ENCODE assay signal across 23 cellular contexts in genomic region chr12:91316825-91317224, GRCh38.
DNase-seq lines count a peak whose midpoint lies in the region; ATAC-seq, FAIRE-seq and TF ChIP-seq lines count a peak whose summit lies in the region.
"Had no signal": no experiment of that assay in that cellular context is flagged by ENCODE, and none has a peak within 500 bp of the region (broad histone marks: within the 10 kb centered on the region; RNA-seq: fewer than 3 reads in every experiment).

No MANE protein-coding gene starts in this region.

- TF ChIP-seq EP300 in upper lobe of left lung (IDR thresholded peaks at IDR 0.05): no peak

- H2AFZ ChIP-seq in smooth muscle cell (ENCODE audit: low read depth): no peak overlapping the region
- H2AFZ ChIP-seq: parathyroid adenoma had no signal

- DNase-seq in GM04503 (ENCODE audit: low read depth): peak; percentile 39
- peak; percentile 77 for DNase-seq in fibroblast of villous mesenchyme (ENCODE audit: low read depth)
- no peak for DNase-seq in smooth muscle cell (lab: John Stamatoyannopoulos, UW; ENCODE audit: unreplicated experiment)
- no peak for DNase-seq in activated CD4-positive, alpha-beta T cell treated with anti-CD3 and anti-CD28 coated beads for 36 hours
- DNase-seq in activated effector memory CD4-positive, alpha-beta T cell treated with Interleukin-2 at 50 U/mL for 16 hours: no peak
- no peak for DNase-seq in upper lobe of left lung
- DNase-seq: activated CD8-positive, alpha-beta T cell treated with anti-CD3 and anti-CD28 coated beads, Interleukin-2, amount 10 ng/mL, durations not matched to agents 7 days and 5 days; activated naive CD8-positive, alpha-beta T cell treated with anti-CD3 and anti-CD28 coated beads, Interleukin-2, amount 10 ng/mL, durations not matched to agents 7 days and 5 days; C1 segment of cervical spinal cord; endodermal cell; GDM1; left lung; NCI-H2107; NCI-H526 treated with DMSO at 0.1 percent for 48 hours; SHP77 treated with DMSO at 0.1 percent for 48 hours; stimulated activated CD4-positive, alpha-beta T cell treated with anti-CD3 and anti-CD28 coated beads, Interleukin-2, amount 100 ng/mL, for 24 hours; stimulated activated naive CD8-positive, alpha-beta T cell treated with anti-CD3 and anti-CD28 coated beads, Interleukin-15, amount 100 ng/mL, for 72 hours; T-helper 17 cell had no signal

- no peaks in the 10 kb centered on the region for H3K4me1 Mint-ChIP-seq in activated CD4-positive, alpha-beta T cell treated with anti-CD3 and anti-CD28 coated beads for 36 hours
- H3K4me1 Mint-ChIP-seq: activated naive CD8-positive, alpha-beta T cell treated with anti-CD3 and anti-CD28 coated beads, Interleukin-2, amount 10 ng/mL, durations not matched to agents 7 days and 5 days; endodermal cell; stimulated activated naive CD8-positive, alpha-beta T cell treated with anti-CD3 and anti-CD28 coated beads, Interleukin-15, amount 100 ng/mL, for 72 hours; T-helper 17 cell had no signal

- no peak overlapping the region for H3K4me3 Mint-ChIP-seq in activated CD4-positive, alpha-beta T cell treated with anti-CD3 and anti-CD28 coated beads for 36 hours
- H3K4me3 Mint-ChIP-seq: activated CD8-positive, alpha-beta T cell treated with anti-CD3 and anti-CD28 coated beads, Interleukin-2, amount 10 ng/mL, durations not matched to agents 7 days and 5 days; activated naive CD8-positive, alpha-beta T cell treated with anti-CD3 and anti-CD28 coated beads, Interleukin-2, amount 10 ng/mL, durations not matched to agents 7 days and 5 days; endodermal cell; stimulated activated naive CD8-positive, alpha-beta T cell treated with anti-CD3 and anti-CD28 coated beads, Interleukin-15, amount 100 ng/mL, for 72 hours; T-helper 17 cell; WTC11 had no signal

- peak; percentile 100 for FAIRE-seq in TTC549 (lab: Jason Lieb, UNC)
- FAIRE-seq: GM12891 had no signal

- H3K27me3 Mint-ChIP-seq in activated CD4-positive, alpha-beta T cell treated with anti-CD3 and anti-CD28 coated beads for 36 hours: peaks cover 7% of the 10 kb centered on the region
- H3K27me3 Mint-ChIP-seq: activated naive CD8-positive, alpha-beta T cell treated with anti-CD3 and anti-CD28 coated beads, Interleukin-2, amount 10 ng/mL, durations not matched to agents 7 days and 5 days had no signal

- no peaks in the 10 kb centered on the region for H3K9me3 Mint-ChIP-seq in activated CD4-positive, alpha-beta T cell treated with anti-CD3 and anti-CD28 coated beads for 36 hours (ENCODE audit: low read depth)
- H3K9me3 Mint-ChIP-seq: activated naive CD8-positive, alpha-beta T cell treated with anti-CD3 and anti-CD28 coated beads, Interleukin-2, amount 10 ng/mL, durations not matched to agents 7 days and 5 days; stimulated activated naive CD8-positive, alpha-beta T cell treated with anti-CD3 and anti-CD28 coated beads, Interleukin-15, amount 100 ng/mL, for 72 hours had no signal

- H3K4me1 ChIP-seq in smooth muscle cell (ENCODE audit: low read depth) (peaks cover 9% of the 10 kb centered on the region), upper lobe of left lung (no peaks in the 10 kb centered on the region)
- H3K4me1 ChIP-seq: gastroesophageal sphincter had no signal

- WGBS in smooth muscle cell (ENCODE audit: low lambda C conversion rate): 18% methylated on average over 2 of the region's 2 CpGs
- 57 to 66% methylated on average over 2 of the region's 2 CpGs for WGBS in upper lobe of left lung, 2 donors

- CTCF ChIA-PET in activated CD4-positive, alpha-beta T cell treated with anti-CD3 and anti-CD28 coated beads for 36 hours (lab: Charles Lee): interaction anchor here (0.6 to 1.4 kb wide), 3 partner anchors 11 to 189 kb away, joined by 3 read pairs; no protein-coding TSS in a partner anchor

- TF ChIP-seq CTCF in fibroblast of villous mesenchyme (IDR thresholded peaks at IDR 0.05; ENCODE audit: insufficient read depth, low read depth, low read length) (no peak), smooth muscle cell (IDR thresholded peaks at IDR 0.05; ENCODE audit: borderline replicate concordance, insufficient read depth, poor library complexity, severe bottlenecking) (no peak), upper lobe of left lung (IDR thresholded peaks at IDR 0.05) (no peak)

- no peaks in the 10 kb centered on the region for H3F3A ChIP-seq in smooth muscle cell (ENCODE audit: low read depth)

- POLR2A ChIA-PET in activated CD4-positive, alpha-beta T cell treated with anti-CD3 and anti-CD28 coated beads for 36 hours (lab: Charles Lee): no interaction called here

- no peak overlapping the region for H3K4me3 ChIP-seq in fibroblast of villous mesenchyme (ENCODE audit: low read depth, low read length)
- H3K4me3 ChIP-seq in smooth muscle cell: peak overlapping the region; percentile 27
- no peak overlapping the region for H3K4me3 ChIP-seq in upper lobe of left lung
- H3K4me3 ChIP-seq: gastroesophageal sphincter, left lung had no signal

- H3K36me3 ChIP-seq in smooth muscle cell (ENCODE audit: low read depth) (no peaks in the 10 kb centered on the region), upper lobe of left lung (no peaks in the 10 kb centered on the region)
- H3K36me3 ChIP-seq: gastroesophageal sphincter, left lung had no signal

- peak overlapping the region; percentile 72 for H3K4me2 ChIP-seq in smooth muscle cell

- H3K9ac ChIP-seq in smooth muscle cell (ENCODE audit: low read depth): peak overlapping the region; percentile 51
- H3K9ac ChIP-seq: parathyroid adenoma had no signal

- H3K9me3 ChIP-seq in smooth muscle cell (replicated peaks; ENCODE audit: low read depth) (no peaks in the 10 kb centered on the region), upper lobe of left lung (no peaks in the 10 kb centered on the region)
- H3K9me3 ChIP-seq: gastroesophageal sphincter, left lung had no signal

- H3K79me2 ChIP-seq in smooth muscle cell (ENCODE audit: low read depth): no peaks in the 10 kb centered on the region
- H3K79me2 ChIP-seq: parathyroid adenoma had no signal

- no peak for ATAC-seq in activated CD4-positive, alpha-beta T cell treated with anti-CD3 and anti-CD28 coated beads for 36 hours
- no peak for ATAC-seq in upper lobe of left lung (ENCODE audit: low FRiP score in 2 of 2)
- ATAC-seq: activated CD8-positive, alpha-beta T cell treated with anti-CD3 and anti-CD28 coated beads, Interleukin-2, amount 10 ng/mL, durations not matched to agents 7 days and 5 days; gastroesophageal sphincter; left lung; stimulated activated naive CD8-positive, alpha-beta T cell treated with anti-CD3 and anti-CD28 coated beads, Interleukin-15, amount 100 ng/mL, for 72 hours; T-helper 17 cell; WTC11 had no signal

- H3K36me3 Mint-ChIP-seq in activated CD4-positive, alpha-beta T cell treated with anti-CD3 and anti-CD28 coated beads for 36 hours (ENCODE audit: low read depth): no peaks in the 10 kb centered on the region
- H3K36me3 Mint-ChIP-seq: activated naive CD8-positive, alpha-beta T cell treated with anti-CD3 and anti-CD28 coated beads, Interleukin-2, amount 10 ng/mL, durations not matched to agents 7 days and 5 days had no signal

- no peaks in the 10 kb centered on the region for H3K27me3 ChIP-seq in smooth muscle cell (ENCODE audit: low read depth)
- H3K27me3 ChIP-seq in upper lobe of left lung: no peaks in the 10 kb centered on the region
- H3K27me3 ChIP-seq: gastroesophageal sphincter, left lung had no signal

- H3K27ac Mint-ChIP-seq in activated CD4-positive, alpha-beta T cell treated with anti-CD3 and anti-CD28 coated beads for 36 hours: no peak overlapping the region
- H3K27ac Mint-ChIP-seq: activated CD8-positive, alpha-beta T cell treated with anti-CD3 and anti-CD28 coated beads, Interleukin-2, amount 10 ng/mL, durations not matched to agents 7 days and 5 days; activated naive CD8-positive, alpha-beta T cell treated with anti-CD3 and anti-CD28 coated beads, Interleukin-2, amount 10 ng/mL, durations not matched to agents 7 days and 5 days; endodermal cell; stimulated activated naive CD8-positive, alpha-beta T cell treated with anti-CD3 and anti-CD28 coated beads, Interleukin-15, amount 100 ng/mL, for 72 hours; T-helper 17 cell had no signal

- H3K27ac ChIP-seq in smooth muscle cell (ENCODE audit: low read depth) (peak overlapping the region; percentile 88), upper lobe of left lung (peak overlapping the region in 1 of 4 donors; percentile 35)
- H3K27ac ChIP-seq: gastroesophageal sphincter, parathyroid adenoma had no signal

- no peak for TF ChIP-seq POLR2A in upper lobe of left lung (IDR thresholded peaks at IDR 0.05)

- no peaks in the 10 kb centered on the region for H4K20me1 ChIP-seq in smooth muscle cell (ENCODE audit: low read depth)

- intact Hi-C loops in activated CD4-positive, alpha-beta T cell treated with anti-CD3 and anti-CD28 coated beads for 36 hours (cut with DNase I, micrococcal nuclease): no loop called here

Comparison
In these comparisons a context has a peak if more than half of its experiments do, and no peak if none do; other contexts are left out.
1. DNase-seq: peak in GM04503 (single experiment) and fibroblast of villous mesenchyme (single experiment); none in smooth muscle cell (single experiment), activated CD4-positive, alpha-beta T cell treated with anti-CD3 and anti-CD28 coated beads for 36 hours (single experiment), activated effector memory CD4-positive, alpha-beta T cell treated with Interleukin-2 at 50 U/mL for 16 hours (single experiment) and upper lobe of left lung (0 of 2).